In genomic region chr10:30731963-30732362, GRCh38 we compare ENCODE assay signal across 24 cellular contexts.
A peak's percentile ranks its signal among the peaks of the same experiment; 100 is the strongest.
DNase-seq lines count a peak whose midpoint lies in the region; ATAC-seq and TF ChIP-seq lines count a peak whose summit lies in the region.
"Had no signal": no experiment of that assay in that cellular context is flagged by ENCODE, and none has a peak within 500 bp of the region (broad histone marks: within the 10 kb centered on the region; RNA-seq: fewer than 3 reads in every experiment).

No MANE protein-coding gene starts in this region.

- WGBS in IMR-90 (ENCODE audit: extremely low coverage in 2 of 2, insufficient read length in 1 of 2), 2 experiments = no CpG with 5 or more reads among the region's 5 CpGs
- 94% methylated on average over 5 of the region's 5 CpGs for WGBS in GM23248 (ENCODE audit: low coverage in 1 of 2, low lambda C conversion rate in 2 of 2, missing lambda C conversion rate in 2 of 2), 2 experiments

- H3K27ac ChIP-seq in IMR-90 (ENCODE audit: insufficient read depth, low read length) = no peak overlapping the region
- H3K27ac ChIP-seq in GM23248 = no peak overlapping the region
- H3K27ac ChIP-seq: A549; BLaER1 treated with 17β-estradiol and CSF1 and Interleukin-3, amounts not matched to agents 10 nM and 100 nM had no signal

- H3K4me2 ChIP-seq in IMR-90 (ENCODE audit: low read depth, low read length) (no peak overlapping the region), GM23248 (ENCODE audit: unreplicated experiment) (no peak overlapping the region)
- H3K4me2 ChIP-seq: A549; BLaER1 treated with 17β-estradiol and CSF1 and Interleukin-3, amounts not matched to agents 10 nM and 100 nM; GM23338 had no signal

- BruUV-seq in IMR-90 (replicated peaks; lab: Mats Ljungman, UMichigan) = no TSS peak

- peaks cover 0 to 4% of the 10 kb centered on the region in 2 experiments; a peak in 1 of 4 replicates for H3K79me1 ChIP-seq in IMR-90 (ENCODE audit: low read depth in 1 of 2, low read length in 2 of 2)

- intact Hi-C loops in IMR-90 (cut with micrococcal nuclease) (no loop called here), posterior vena cava (cut with DNase I) (no loop called here)

- TF ChIP-seq RAD21 in IMR-90 (IDR thresholded peaks at IDR 0.05; ENCODE audit: low read length) = no peak

- H3K27me3 ChIP-seq in IMR-90 (ENCODE audit: control insufficient read depth, insufficient read depth, low read length) (no peaks in the 10 kb centered on the region), GM23248 (replicated peaks; ENCODE audit: insufficient read depth) (no peaks in the 10 kb centered on the region)
- H3K27me3 ChIP-seq: BE2C; BLaER1 treated with 17β-estradiol and CSF1 and Interleukin-3, amounts not matched to agents 10 nM and 100 nM had no signal

- no peaks in the 10 kb centered on the region for H3K9me3 Mint-ChIP-seq in activated naive CD8-positive, alpha-beta T cell treated with anti-CD3 and anti-CD28 coated beads, Interleukin-2, amount 50 U/mL, for 24 hours
- H3K9me3 Mint-ChIP-seq: CD4-positive, alpha-beta T cell; CD8-positive, alpha-beta memory T cell; H9 had no signal

- no peak overlapping the region for H3K56ac ChIP-seq in IMR-90 (ENCODE audit: extremely low read depth, insufficient read depth, low read length)

- no peak overlapping the region for H3K27ac Mint-ChIP-seq in activated naive CD8-positive, alpha-beta T cell treated with anti-CD3 and anti-CD28 coated beads, Interleukin-2, amount 50 U/mL, for 24 hours
- H3K27ac Mint-ChIP-seq: CD14-positive monocyte; CD4-positive, alpha-beta T cell; CD8-positive, alpha-beta memory T cell; GM23338; H9 had no signal

- H2AK9ac ChIP-seq in IMR-90 (replicated peaks; ENCODE audit: low read depth, low read length, poor library complexity) = no peak overlapping the region

- in situ Hi-C loops in IMR-90 (cut with MboI; ENCODE audit: low sequenced_read_pairs) (no loop called here), GM23248 (cut with MboI) (loop anchor here (25.0 kb wide), 1 partner anchor 1080 kb away; no protein-coding TSS in a partner anchor)

- H2BK15ac ChIP-seq in IMR-90 (ENCODE audit: low read depth, low read length) = peak overlapping the region; percentile 81

- no peak for TF ChIP-seq CTCF in IMR-90 (conservative IDR thresholded peaks at IDR 0.05; ENCODE audit: low read depth, low read length)

- H3K4me3 Mint-ChIP-seq in activated naive CD8-positive, alpha-beta T cell treated with anti-CD3 and anti-CD28 coated beads, Interleukin-2, amount 50 U/mL, for 24 hours = no peak overlapping the region
- H3K4me3 Mint-ChIP-seq: CD14-positive monocyte; CD4-positive, alpha-beta T cell; CD8-positive, alpha-beta memory T cell; GM23338; H9 had no signal

- H3K9me2 ChIP-seq in GM23248 (ENCODE audit: insufficient read depth) = no peaks in the 10 kb centered on the region

- no peak overlapping the region for H3K18ac ChIP-seq in IMR-90 (ENCODE audit: low read depth, low read length)

- H3K23ac ChIP-seq in IMR-90 (ENCODE audit: low read depth, low read length) = no peak overlapping the region

- H4K91ac ChIP-seq in IMR-90 (ENCODE audit: insufficient read depth, low read depth, low read length) = no peak overlapping the region; the same call in none of the 2 replicates

- H3K9me1 ChIP-seq in IMR-90 (ENCODE audit: insufficient read depth, low read length) = peaks cover 7% of the 10 kb centered on the region

- peaks cover 7% of the 10 kb centered on the region; the same call in 1 of the 2 replicates for H3K9me3 ChIP-seq in IMR-90 (ENCODE audit: control insufficient read depth, insufficient read depth, low read length)
- no peaks in the 10 kb centered on the region for H3K9me3 ChIP-seq in GM23248 (ENCODE audit: low read depth)
- H3K9me3 ChIP-seq: A549; BE2C; BLaER1 treated with 17β-estradiol and CSF1 and Interleukin-3, amounts not matched to agents 10 nM and 100 nM had no signal

- H3K4me1 ChIP-seq in IMR-90 (ENCODE audit: control insufficient read depth, insufficient read depth, low read length) = peaks cover 4% of the 10 kb centered on the region; the same call in 1 of the 2 replicates
- H3K4me1 ChIP-seq in GM23248 (ENCODE audit: insufficient read depth) = peaks cover 6% of the 10 kb centered on the region

- H2BK20ac ChIP-seq in IMR-90 (ENCODE audit: low read depth, low read length) = peak overlapping the region; percentile 46; the same call in 1 of the 2 replicates

- POLR2A ChIA-PET in IMR-90 (lab: Charles Lee; ENCODE audit: unreplicated experiment) = no interaction called here

- H3K4me3 ChIP-seq in IMR-90 (ENCODE audit: insufficient read depth, low read depth, low read length) = no peak overlapping the region
- no peak overlapping the region for H3K4me3 ChIP-seq in GM23248
- H3K4me3 ChIP-seq: A549; BLaER1 treated with 17β-estradiol and CSF1 and Interleukin-3, amounts not matched to agents 10 nM and 100 nM; GM12878; GM23338 had no signal

- H3K4ac ChIP-seq in IMR-90 (ENCODE audit: low read depth, low read length) = peak overlapping the region; percentile 40

- H3K36me3 ChIP-seq in IMR-90 (ENCODE audit: control insufficient read depth, insufficient read depth, low read length) = no peaks in the 10 kb centered on the region
- H3K36me3 ChIP-seq in GM23248 (ENCODE audit: low read depth) = no peaks in the 10 kb centered on the region
- H3K36me3 ChIP-seq: BE2C; BLaER1 treated with 17β-estradiol and CSF1 and Interleukin-3, amounts not matched to agents 10 nM and 100 nM had no signal

- no peaks in the 10 kb centered on the region for H3F3A ChIP-seq in GM23248 (ENCODE audit: insufficient read depth)

- DNase-seq in IMR-90 (no peak), mesenteric fat pad (ENCODE audit: low spot score) (peak; percentile 57), posterior vena cava (ENCODE audit: low spot score) (peak; percentile 45), GM23248 (no peak)
- no peak for DNase-seq in activated CD4-positive, alpha-beta T cell treated with anti-CD3 and anti-CD28 coated beads for 48 hours
- DNase-seq in activated naive CD8-positive, alpha-beta T cell treated with anti-CD3 and anti-CD28 coated beads, Interleukin-2, amount 50 U/mL, for 24 hours = no peak
- DNase-seq: 8988T; ACHN; AML-193; BE2C; CD4-positive, alpha-beta T cell; CD8-positive, alpha-beta memory T cell; DMS 273 treated with DMSO at 0.1 percent for 48 hours; DMS79; EL; GDM1; H9 had no signal

- H3K4me1 Mint-ChIP-seq in activated naive CD8-positive, alpha-beta T cell treated with anti-CD3 and anti-CD28 coated beads, Interleukin-2, amount 50 U/mL, for 24 hours = peaks cover 12% of the 10 kb centered on the region
- H3K4me1 Mint-ChIP-seq: CD8-positive, alpha-beta memory T cell; H9 had no signal

- ATAC-seq in IMR-90 (ENCODE audit: low read depth) (no peak), HG03342 (IDR thresholded peaks at IDR 0.05; ENCODE audit: unreplicated experiment) (no peak)
- no peak for ATAC-seq in activated naive CD8-positive, alpha-beta T cell treated with anti-CD3 and anti-CD28 coated beads, Interleukin-2, amount 50 U/mL, for 24 hours
- ATAC-seq: A549, GM12878, GM23338, HCT116 had no signal

- no peak overlapping the region for H4K5ac ChIP-seq in IMR-90 (ENCODE audit: low read depth, low read length)

- H2BK5ac ChIP-seq in IMR-90 (ENCODE audit: low read depth, low read length, poor library complexity, severe bottlenecking) = no peak overlapping the region

- H3K27me3 Mint-ChIP-seq in activated naive CD8-positive, alpha-beta T cell treated with anti-CD3 and anti-CD28 coated beads, Interleukin-2, amount 50 U/mL, for 24 hours = peaks cover 10% of the 10 kb centered on the region
- H3K27me3 Mint-ChIP-seq: CD4-positive, alpha-beta T cell had no signal

- H2AFZ ChIP-seq in IMR-90 (replicated peaks; ENCODE audit: low read length, poor library complexity) (peak overlapping the region; percentile 68), GM23248 (no peak overlapping the region)
- H2AFZ ChIP-seq: GM23338 had no signal

- dilution Hi-C loops in IMR-90 (cut with HindIII; ENCODE audit: low sequenced_read_pairs, unreplicated experiment) = no loop called here

- H4K20me1 ChIP-seq in IMR-90 (ENCODE audit: insufficient read depth, low read length) = no peaks in the 10 kb centered on the region
- no peaks in the 10 kb centered on the region for H4K20me1 ChIP-seq in GM23248 (ENCODE audit: insufficient read depth)
- H4K20me1 ChIP-seq: BLaER1 treated with 17β-estradiol and CSF1 and Interleukin-3, amounts not matched to agents 10 nM and 100 nM had no signal

- TF ChIP-seq POLR2A in IMR-90 (IDR thresholded peaks at IDR 0.05; ENCODE audit: low read depth, low read length) = no peak

- H2AK5ac ChIP-seq in IMR-90 (ENCODE audit: low read depth, low read length) = peak overlapping the region; percentile 86

- H3K79me2 ChIP-seq in GM23248 (ENCODE audit: insufficient read depth) = no peaks in the 10 kb centered on the region

- no peak overlapping the region for H3K9ac ChIP-seq in IMR-90 (ENCODE audit: low read depth, low read length)
- no peak overlapping the region for H3K9ac ChIP-seq in GM23248
- H3K9ac ChIP-seq: BLaER1 treated with 17β-estradiol and CSF1 and Interleukin-3, amounts not matched to agents 10 nM and 100 nM had no signal

- 0 out of 4 replicates have a peak overlapping the region, but pooled peaks of 1 of the 2 experiments have one; percentile 10 for H4K8ac ChIP-seq in IMR-90 (ENCODE audit: low read depth in 2 of 2, low read length in 2 of 2)

- CTCF ChIA-PET in IMR-90 (lab: Yijun Ruan, JAX) = interaction anchor here (0.6 kb wide), 1 partner anchor 1105 kb away, joined by 4 read pairs; no protein-coding TSS in a partner anchor

- no peaks in the 10 kb centered on the region for H3K36me3 Mint-ChIP-seq in activated naive CD8-positive, alpha-beta T cell treated with anti-CD3 and anti-CD28 coated beads, Interleukin-2, amount 50 U/mL, for 24 hours (ENCODE audit: low read depth)
- H3K36me3 Mint-ChIP-seq: CD14-positive monocyte had no signal

- H2BK120ac ChIP-seq in IMR-90 (ENCODE audit: low read depth, low read length) = peak overlapping the region; percentile 64

- H3K14ac ChIP-seq in IMR-90 (replicated peaks; ENCODE audit: low read depth, low read length) = peak overlapping the region; percentile 43; the same call in 1 of the 2 replicates

TF ChIP-seq in IMR-90, 13 proteins besides CTCF, POLR2A, EP300 and RAD21:
- TF ChIP-seq RFX5 (IDR thresholded peaks at IDR 0.05; ENCODE audit: low read depth, low read length) (no peak), MAFK (IDR thresholded peaks at IDR 0.05; ENCODE audit: low read depth, low read length) (no peak), BHLHE40 (IDR thresholded peaks at IDR 0.05; ENCODE audit: low read depth, low read length) (no peak), CEBPB (IDR thresholded peaks at IDR 0.05; ENCODE audit: low read depth, low read length) (no peak), FOS (IDR thresholded peaks at IDR 0.05; ENCODE audit: low read depth, low read length) (no peak), MXI1 (IDR thresholded peaks at IDR 0.05; ENCODE audit: borderline replicate concordance, low read depth, low read length) (no peak), MAZ (IDR thresholded peaks at IDR 0.05; ENCODE audit: borderline replicate concordance, low read depth, low read length) (no peak), CHD1 (IDR thresholded peaks at IDR 0.05; ENCODE audit: low read depth, low read length) (no peak), SMC3 (IDR thresholded peaks at IDR 0.05; ENCODE audit: low read depth, low read length) (no peak)

Comparison
In these comparisons a context has a peak if more than half of its experiments do, and no peak if none do; other contexts are left out.
1. DNase-seq: peak in mesenteric fat pad (single experiment) and posterior vena cava (single experiment); none in IMR-90 (single experiment), GM23248 (single experiment), activated CD4-positive, alpha-beta T cell treated with anti-CD3 and anti-CD28 coated beads for 48 hours (single experiment) and activated naive CD8-positive, alpha-beta T cell treated with anti-CD3 and anti-CD28 coated beads, Interleukin-2, amount 50 U/mL, for 24 hours (single experiment).